7 cellular contexts compared by ENCODE assay signal in genomic region chr22:18558516-18558915, GRCh38. TPM values are rescaled to one million over a fixed set of nuclear protein-coding genes. Genes with fewer than 3 reads are reported as not detected.
"Had no signal": no experiment of that assay in that cellular context is flagged by ENCODE, and none has a peak within 500 bp of the region (broad histone marks: within the 10 kb centered on the region; RNA-seq: fewer than 3 reads in every experiment).

No MANE protein-coding gene starts in this region.

RNA-seq across cellular contexts. Expression of gene TMEM191B, which starts 30.9 kb away (rescaled TPM):
- total RNA-seq: activated CD4-positive, alpha-beta T cell treated with anti-CD3 and anti-CD28 coated beads, Interleukin-2, amount 10 ng/mL, durations not matched to agents 24 days and 14 days; activated T-helper 1 cell treated with anti-CD3 and anti-CD28 coated beads, Interleukin-12 subunit alpha, Interleukin-12 subunit beta, Interleukin-2, Interleukin-4 antibody, amounts not matched to agents 30 ng/mL and 10 ng/mL and 1 ng/mL, durations not matched to agents 14 hours and 24 hours and 36 hours; ascending aorta had no signal

RNA-seq across cellular contexts. Expression of gene GGTLC3, which starts 40.6 kb away (rescaled TPM):
- total RNA-seq: activated B cell treated with CpG ODN at 0.5 μM for 24 hours; activated CD4-positive, alpha-beta T cell treated with anti-CD3 and anti-CD28 coated beads, Interleukin-2, amount 10 ng/mL, durations not matched to agents 24 days and 14 days; activated CD8-positive, alpha-beta memory T cell treated with anti-CD3 and anti-CD28 coated beads, Interleukin-2, amount 10 ng/mL, durations not matched to agents 7 days and 5 days; activated T-helper 1 cell treated with anti-CD3 and anti-CD28 coated beads, Interleukin-12 subunit alpha, Interleukin-12 subunit beta, Interleukin-2, Interleukin-4 antibody, amounts not matched to agents 30 ng/mL and 10 ng/mL and 1 ng/mL, durations not matched to agents 14 hours and 24 hours and 36 hours; ascending aorta; OCI-LY7; T-cell had no signal
